Comparison of ENCODE assay signal across 23 cellular contexts in genomic region chr12:120983759-120984158, GRCh38. TPM values are rescaled to one million over a fixed set of nuclear protein-coding genes. Genes with fewer than 3 reads are reported as not detected.
DNase-seq lines count a peak whose midpoint lies in the region; ATAC-seq, FAIRE-seq and TF ChIP-seq lines count a peak whose summit lies in the region.
"Had no signal": no experiment of that assay in that cellular context is flagged by ENCODE, and none has a peak within 500 bp of the region (broad histone marks: within the 10 kb centered on the region; RNA-seq: fewer than 3 reads in every experiment).

No MANE protein-coding gene starts in this region.

- H3K4me3 ChIP-seq in small intestine (ENCODE audit: low read depth in 1 of 2, low read length in 2 of 2) (no peak overlapping the region), psoas muscle (no peak overlapping the region)
- H3K4me3 ChIP-seq: coronary artery, GM23248, right atrium auricular region, tibial artery had no signal

- intact Hi-C loops in psoas muscle (cut with DNase I), result no loop called here

- H3K36me3 ChIP-seq in small intestine (ENCODE audit: control insufficient read depth in 2 of 2, insufficient read depth in 2 of 2, low read length in 2 of 2) (no peaks in the 10 kb centered on the region), psoas muscle (ENCODE audit: insufficient read depth in 1 of 2, low read depth in 1 of 2) (no peaks in the 10 kb centered on the region)
- H3K36me3 ChIP-seq: brain microvascular endothelial cell, right atrium auricular region, tibial artery had no signal

- H3K9me3 ChIP-seq in small intestine (ENCODE audit: control insufficient read depth, low read depth) (no peaks in the 10 kb centered on the region), psoas muscle (no peaks in the 10 kb centered on the region)
- H3K9me3 ChIP-seq: right atrium auricular region, tibial artery had no signal

- H3K4me1 ChIP-seq in small intestine (ENCODE audit: control insufficient read depth in 2 of 2, insufficient read depth in 1 of 2, low read depth in 1 of 2, low read length in 1 of 2) (peaks cover 0 to 3% of the 10 kb centered on the region in 2 donors), psoas muscle (no peaks in the 10 kb centered on the region)
- H3K4me1 ChIP-seq: right atrium auricular region had no signal

- no peak for TF ChIP-seq CTCF in VCaP (conservative IDR thresholded peaks at IDR 0.05)
- no peak for TF ChIP-seq CTCF in GM13976 (IDR thresholded peaks at IDR 0.05; ENCODE audit: borderline replicate concordance, control extremely low read depth, extremely low read depth, insufficient read depth, missing control alignments)
- TF ChIP-seq CTCF in psoas muscle (IDR thresholded peaks at IDR 0.05), result no peak

- in situ Hi-C loops in GM13976 (cut with MboI; ENCODE audit: low sequenced_read_pairs, unreplicated experiment), result no loop called here

- DNase-seq in left lobe of liver (ENCODE audit: low spot score) (no peak), small intestine (no peak), GM13976 (ENCODE audit: low spot score) (no peak), psoas muscle (no peak), nucleus accumbens (lab: John Stamatoyannopoulos, UW) (no peak)
- DNase-seq: activated CD8-positive, alpha-beta memory T cell treated with anti-CD3 and anti-CD28 coated beads, Interleukin-2, amount 50 U/mL, for 4 hours; activated effector memory CD4-positive, alpha-beta T cell treated with Interleukin-2 at 50 U/mL for 16 hours; brain microvascular endothelial cell; CD4-positive, alpha-beta memory T cell; DMS79 treated with DMSO at 0.1 percent for 48 hours; GM23248; NCI-H1092; NCI-H2029; NCI-H226; NCI-H748 treated with DMSO at 0.1 percent for 48 hours; tibial artery had no signal

- no peak for FAIRE-seq in small intestine (lab: Jason Lieb, UNC)

- ATAC-seq in left lobe of liver, result peak; percentile 2
- ATAC-seq in psoas muscle, result no peak

- peak overlapping the region; percentile 87 for H3K27ac ChIP-seq in VCaP
- H3K27ac ChIP-seq in small intestine (ENCODE audit: low read depth in 1 of 2, low read length in 1 of 2), result peak overlapping the region; percentile 49 to 61
- H3K27ac ChIP-seq in psoas muscle, result no peak overlapping the region
- H3K27ac ChIP-seq: brain microvascular endothelial cell, coronary artery, GM23248, right atrium auricular region, tibial artery had no signal

- 53 to 63% (median 59%) methylated on average over 4 of the region's 4 CpGs for WGBS in small intestine, 3 donors
- WGBS in psoas muscle, 3 donors, result 63 to 73% (median 65%) methylated on average over 4 of the region's 4 CpGs

- H3K27me3 ChIP-seq in small intestine (ENCODE audit: control insufficient read depth in 2 of 2, insufficient read depth in 2 of 2, low read length in 2 of 2) (no peaks in the 10 kb centered on the region), psoas muscle (ENCODE audit: insufficient read depth in 3 of 3, low read length in 2 of 3) (peaks cover 0 to 3% (median 0%) of the 10 kb centered on the region in 3 donors)
- H3K27me3 ChIP-seq: brain microvascular endothelial cell, right atrium auricular region had no signal

RNA-seq across cellular contexts. Expression of gene HNF1A, which starts 5.4 kb away (rescaled TPM):
- total RNA-seq in left lobe of liver (23.8 TPM), psoas muscle (not detected)
- polyA plus RNA-seq in small intestine (10 to 100 TPM; 23.0 to 42.3 (median 32.2) TPM), psoas muscle (under 1 TPM in 2 of 3 donors, not detected in 1; 0.07 to 0.18 TPM)
- total RNA-seq: CD4-positive, alpha-beta memory T cell; fibroblast of lung; GM23248; lung microvascular endothelial cell; osteoblast; right atrium auricular region; WTC11 had no signal
- polyA plus RNA-seq: CD4-positive, alpha-beta memory T cell; fibroblast of lung; GM23248 had no signal

RNA-seq across cellular contexts. Expression of gene C12orf43, which starts 32.5 kb away (rescaled TPM):
- total RNA-seq in left lobe of liver (8.0 TPM), psoas muscle (1 to 10 TPM; 5.0 to 9.5 (median 6.4) TPM)
- polyA plus RNA-seq in small intestine (10 to 100 TPM in 1 of 3 donors, 1 to 10 TPM in 2; 4.5 to 11.4 (median 5.1) TPM), psoas muscle (10 to 100 TPM in 2 of 3 donors, 1 to 10 TPM in 1; 8.0 to 19.4 (median 15.0) TPM)

RNA-seq across cellular contexts. Expression of gene OASL, which starts 55.3 kb away (rescaled TPM):
- total RNA-seq in left lobe of liver, result 2.5 TPM
- 1 to 10 TPM; 1.7 to 3.0 (median 2.2) TPM for polyA plus RNA-seq in small intestine
- under 1 TPM; 0.15 to 0.30 (median 0.29) TPM for total RNA-seq in psoas muscle
- under 1 TPM in 2 of 3 donors, not detected in 1; 0.22 to 0.27 TPM for polyA plus RNA-seq in psoas muscle

Comparison
In these comparisons a context has a peak if more than half of its experiments do, and no peak if none do; other contexts are left out.
1. RNA of gene HNF1A, which starts 5.4 kb away (total RNA-seq): 23.8 TPM in left lobe of liver (single experiment); not detected in psoas muscle; every median in the first group is over 10 times any median in the second.